In genomic region chr7:149729983-149730801, GRCh38 we compare ENCODE assay signal across 16 cellular contexts. TPM values are rescaled to one million over a fixed set of nuclear protein-coding genes. Genes with fewer than 3 reads are reported as not detected.
DNase-seq lines count a peak whose midpoint lies in the region; ATAC-seq and TF ChIP-seq lines count a peak whose summit lies in the region.
"Had no signal": no experiment of that assay in that cellular context is flagged by ENCODE, and none has a peak within 500 bp of the region (broad histone marks: within the 10 kb centered on the region; RNA-seq: fewer than 3 reads in every experiment).

No MANE protein-coding gene starts in this region.

- no peak overlapping the region for H3K27ac Mint-ChIP-seq in CD8-positive, alpha-beta memory T cell
- H3K27ac Mint-ChIP-seq: activated naive CD4-positive, alpha-beta T cell treated with anti-CD3 and anti-CD28 coated beads, Interleukin-2, amount 50 U/mL, for 72 hours; effector memory CD8-positive, alpha-beta T cell; naive thymus-derived CD8-positive, alpha-beta T cell had no signal

- peaks cover 0 to 95% (median 61%) of the 10 kb centered on the region in 6 donors for H3K36me3 ChIP-seq in spleen
- no peaks in the 10 kb centered on the region for H3K36me3 ChIP-seq in mucosa of descending colon (ENCODE audit: low read depth)
- no peaks in the 10 kb centered on the region for H3K36me3 ChIP-seq in CD8-positive, alpha-beta memory T cell (ENCODE audit: insufficient read depth, low read length)

- POLR2A ChIA-PET in CD8-positive, alpha-beta memory T cell (lab: Charles Lee) = no interaction called here

- H3K27me3 Mint-ChIP-seq in CD8-positive, alpha-beta memory T cell = peaks cover 0 to 2% of the 10 kb centered on the region in 2 donors
- H3K27me3 Mint-ChIP-seq: naive thymus-derived CD8-positive, alpha-beta T cell had no signal

- no peak overlapping the region for H3K4me3 ChIP-seq in coronary artery
- H3K4me3 ChIP-seq in spleen = no peak overlapping the region
- no peak overlapping the region for H3K4me3 ChIP-seq in mucosa of descending colon
- H3K4me3 ChIP-seq in CD8-positive, alpha-beta memory T cell (ENCODE audit: low read length) = no peak overlapping the region
- H3K4me3 ChIP-seq: lung had no signal

- peaks cover 5 to 81% (median 14%) of the 10 kb centered on the region in 3 donors for H3K36me3 Mint-ChIP-seq in CD8-positive, alpha-beta memory T cell
- H3K36me3 Mint-ChIP-seq: activated naive CD4-positive, alpha-beta T cell treated with anti-CD3 and anti-CD28 coated beads, Interleukin-2, amount 50 U/mL, for 72 hours had no signal

- intact Hi-C loops in spleen (cut with DNase I; ENCODE audit: low total_unique reads) = no loop called here
- intact Hi-C loops in mucosa of descending colon (cut with DNase I, micrococcal nuclease) = loop anchor here in 1 of 2 donors (10.0 kb wide), 1 partner anchor 55 kb away; no protein-coding TSS in a partner anchor

- CTCF ChIA-PET in CD8-positive, alpha-beta memory T cell (lab: Charles Lee) = interaction anchor here (1.1 kb wide), 1 partner anchor 12 kb away, joined by 3 read pairs; no protein-coding TSS in a partner anchor

- peak; percentile 92 for DNase-seq in NCI-H1694 treated with DMSO at 0.1 percent for 48 hours (lab: John Stamatoyannopoulos, UW)
- DNase-seq in coronary artery (ENCODE audit: low spot score) = peak; percentile 61
- peak; percentile 44 for DNase-seq in islet precursor cell
- DNase-seq in spleen = peak; percentile 64
- DNase-seq in mucosa of descending colon = no peak
- DNase-seq in T1000 (lab: John Stamatoyannopoulos, UW) = no peak
- no peak for DNase-seq in CD8-positive, alpha-beta memory T cell
- DNase-seq: AML-193; brain microvascular endothelial cell; effector memory CD8-positive, alpha-beta T cell; GF-D8; naive thymus-derived CD8-positive, alpha-beta T cell; NCI-H524 treated with DMSO at 0.1 percent for 48 hours; T-helper 9 cell had no signal

- H3K4me1 Mint-ChIP-seq in CD8-positive, alpha-beta memory T cell = no peaks in the 10 kb centered on the region

- H3K4me1 ChIP-seq in spleen (peaks cover 4 to 12% (median 7%) of the 10 kb centered on the region in 6 donors), mucosa of descending colon (ENCODE audit: low read depth) (no peaks in the 10 kb centered on the region)
- H3K4me1 ChIP-seq in CD8-positive, alpha-beta memory T cell (ENCODE audit: insufficient read depth, low read length) = no peaks in the 10 kb centered on the region

- peaks cover 0 to under 1% (median 0%) of the 10 kb centered on the region in 7 donors for H3K27me3 ChIP-seq in spleen (replicated peaks in 1 of 7)
- no peaks in the 10 kb centered on the region for H3K27me3 ChIP-seq in CD8-positive, alpha-beta memory T cell (ENCODE audit: insufficient read depth, low read length, poor library complexity, severe bottlenecking)

- H3K27ac ChIP-seq in coronary artery (no peak overlapping the region), spleen (no peak overlapping the region)
- no peak overlapping the region for H3K27ac ChIP-seq in CD8-positive, alpha-beta memory T cell (ENCODE audit: low read depth, low read length)
- H3K27ac ChIP-seq: brain microvascular endothelial cell had no signal

- TF ChIP-seq POLR2A in spleen (IDR thresholded peaks at IDR 0.05) = no peak

- H3K4me3 Mint-ChIP-seq in CD8-positive, alpha-beta memory T cell = no peak overlapping the region
- H3K4me3 Mint-ChIP-seq: effector memory CD8-positive, alpha-beta T cell; naive thymus-derived CD8-positive, alpha-beta T cell had no signal

- 93 to 97% (median 94%) methylated on average over 20 to 28 of the region's 28 CpGs for WGBS in spleen, 5 donors

- no peaks in the 10 kb centered on the region for H3K9me3 Mint-ChIP-seq in CD8-positive, alpha-beta memory T cell
- H3K9me3 Mint-ChIP-seq: activated naive CD4-positive, alpha-beta T cell treated with anti-CD3 and anti-CD28 coated beads, Interleukin-2, amount 50 U/mL, for 72 hours; effector memory CD8-positive, alpha-beta T cell; naive thymus-derived CD8-positive, alpha-beta T cell had no signal

- TF ChIP-seq CTCF in coronary artery (IDR thresholded peaks at IDR 0.05) (no peak), spleen (IDR thresholded peaks at IDR 0.05 in 8 of 11, conservative IDR thresholded peaks at IDR 0.05 in 3 of 11) (no peak), mucosa of descending colon (IDR thresholded peaks at IDR 0.05) (no peak)

- H3K9me3 ChIP-seq in spleen (no peaks in the 10 kb centered on the region), mucosa of descending colon (no peaks in the 10 kb centered on the region)
- H3K9me3 ChIP-seq in CD8-positive, alpha-beta memory T cell (ENCODE audit: low read length) = no peaks in the 10 kb centered on the region

- no peak for ATAC-seq in mucosa of descending colon
- ATAC-seq: activated naive CD4-positive, alpha-beta T cell treated with anti-CD3 and anti-CD28 coated beads, Interleukin-2, amount 50 U/mL, for 72 hours; effector memory CD8-positive, alpha-beta T cell; naive thymus-derived CD8-positive, alpha-beta T cell had no signal

RNA-seq across cellular contexts. Expression of gene ZNF467, which starts 43.2 kb away (rescaled TPM):
- total RNA-seq in spleen (10 to 100 TPM; 25.5 to 48.5 (median 37.6) TPM), mucosa of descending colon (10 to 100 TPM in 1 of 3 donors, 1 to 10 TPM in 2; 2.4 to 19.5 (median 5.1) TPM)
- polyA plus RNA-seq in spleen = 10 to 100 TPM in 2 of 3 donors, 1 to 10 TPM in 1; 6.0 to 15.2 (median 12.8) TPM
- total RNA-seq in CD8-positive, alpha-beta memory T cell = under 1 TPM in 1 of 2 experiments, not detected in 1; 0.24 TPM
- 1.3 TPM for polyA plus RNA-seq in CD8-positive, alpha-beta memory T cell

Comparison
In these comparisons a context has a peak if more than half of its experiments do, and no peak if none do; other contexts are left out.
1. DNase-seq: peak in NCI-H1694 treated with DMSO at 0.1 percent for 48 hours (single experiment), coronary artery (single experiment), islet precursor cell (single experiment) and spleen (single experiment); none in mucosa of descending colon (0 of 3), T1000 (single experiment) and CD8-positive, alpha-beta memory T cell (0 of 5).